8 cellular contexts compared by ENCODE assay signal in the genomic region with DNA sequence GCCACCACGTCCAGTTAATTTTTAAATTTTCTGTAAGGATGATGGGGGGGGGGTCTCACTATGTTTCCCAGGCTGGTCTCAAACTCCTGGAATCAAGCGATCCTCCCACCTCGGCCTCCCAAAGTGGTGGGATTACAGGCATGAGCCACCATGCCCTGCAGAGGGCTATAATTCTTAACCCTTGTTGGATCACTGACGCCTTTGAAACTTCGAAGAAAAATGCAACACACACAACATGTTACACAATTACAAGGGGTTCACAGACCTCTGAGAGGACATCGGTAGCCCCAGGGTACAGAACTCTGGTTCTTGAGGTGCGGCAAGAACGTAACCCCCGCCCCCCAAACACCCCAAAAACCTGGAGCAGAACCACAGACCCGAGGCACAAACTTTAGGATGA. TPM values are rescaled to one million over a fixed set of nuclear protein-coding genes. Genes with fewer than 3 reads are reported as not detected.
DNase-seq lines count a peak whose midpoint lies in the region; ATAC-seq and TF ChIP-seq lines count a peak whose summit lies in the region.

No MANE protein-coding gene starts in this region.

- H3K4me1 ChIP-seq in suprapubic skin: peaks cover 21% of the 10 kb centered on the region

- H3K4me3 Mint-ChIP-seq in activated CD4-positive, alpha-beta T cell treated with anti-CD3 and anti-CD28 coated beads for 36 hours: peak overlapping the region; percentile 54

- H3K4me1 Mint-ChIP-seq in activated CD4-positive, alpha-beta T cell treated with anti-CD3 and anti-CD28 coated beads for 36 hours: peaks cover 12% of the 10 kb centered on the region

- TF ChIP-seq CTCF in kidney epithelial cell (IDR thresholded peaks at IDR 0.05; ENCODE audit: insufficient read depth, low read length, poor library complexity, severe bottlenecking) (no peak), suprapubic skin (IDR thresholded peaks at IDR 0.05) (no peak)

- intact Hi-C loops in activated CD4-positive, alpha-beta T cell treated with anti-CD3 and anti-CD28 coated beads for 36 hours (cut with DNase I, micrococcal nuclease): no loop called here

- peaks cover 2% of the 10 kb centered on the region for H3K9me3 Mint-ChIP-seq in activated CD4-positive, alpha-beta T cell treated with anti-CD3 and anti-CD28 coated beads for 36 hours (ENCODE audit: low read depth)

- CTCF ChIA-PET in activated CD4-positive, alpha-beta T cell treated with anti-CD3 and anti-CD28 coated beads for 36 hours (lab: Charles Lee): interaction anchor here (0.7 to 7.2 kb wide), 5 partner anchors 7 to 77 kb away, joined by 3 to 55 read pairs (median 7); no protein-coding TSS in a partner anchor

- peaks cover 19% of the 10 kb centered on the region for H3K27me3 Mint-ChIP-seq in activated CD4-positive, alpha-beta T cell treated with anti-CD3 and anti-CD28 coated beads for 36 hours

- ATAC-seq in activated CD4-positive, alpha-beta T cell treated with anti-CD3 and anti-CD28 coated beads for 36 hours: no peak

- no peaks in the 10 kb centered on the region for H3K36me3 ChIP-seq in kidney epithelial cell (ENCODE audit: control insufficient read depth, insufficient read depth, low read length)
- H3K36me3 ChIP-seq in suprapubic skin: no peaks in the 10 kb centered on the region

- DNase-seq in activated CD4-positive, alpha-beta T cell treated with anti-CD3 and anti-CD28 coated beads for 36 hours: no peak
- no peak for DNase-seq in activated CD4-positive, alpha-beta T cell treated with anti-CD3 and anti-CD28 coated beads, Interleukin-2, amount 50 U/mL, for 1 hour
- no peak for DNase-seq in kidney epithelial cell (ENCODE audit: low read depth)
- no peak for DNase-seq in suprapubic skin (ENCODE audit: low spot score in 2 of 2)
- no peak for DNase-seq in NCI-H524 (lab: John Stamatoyannopoulos, UW)
- DNase-seq in DMS53 (lab: John Stamatoyannopoulos, UW): no peak
- no peak for DNase-seq in NCI-H1048 (lab: John Stamatoyannopoulos, UW)

- H3K27ac Mint-ChIP-seq in activated CD4-positive, alpha-beta T cell treated with anti-CD3 and anti-CD28 coated beads for 36 hours: no peak overlapping the region

- POLR2A ChIA-PET in activated CD4-positive, alpha-beta T cell treated with anti-CD3 and anti-CD28 coated beads for 36 hours (lab: Charles Lee): no interaction called here

- no peaks in the 10 kb centered on the region for H3K36me3 Mint-ChIP-seq in activated CD4-positive, alpha-beta T cell treated with anti-CD3 and anti-CD28 coated beads for 36 hours (ENCODE audit: low read depth)

- TF ChIP-seq EP300 in suprapubic skin (IDR thresholded peaks at IDR 0.05): no peak

- TF ChIP-seq POLR2A in suprapubic skin (IDR thresholded peaks at IDR 0.05): no peak

- peak overlapping the region; percentile 49 for H3K4me3 ChIP-seq in kidney epithelial cell (ENCODE audit: low read depth, low read length)
- peak overlapping the region; percentile 62 for H3K4me3 ChIP-seq in suprapubic skin

- 33% methylated on average over 10 of the region's 10 CpGs for WGBS in suprapubic skin

- no peaks in the 10 kb centered on the region for H3K9me3 ChIP-seq in suprapubic skin

- H3K27ac ChIP-seq in angular gyrus (ENCODE audit: low read depth, low read length) (peak overlapping the region; percentile 96), suprapubic skin (peak overlapping the region; percentile 71)

- H3K27me3 ChIP-seq in kidney epithelial cell (ENCODE audit: control insufficient read depth, insufficient read depth, low read length) (no peaks in the 10 kb centered on the region), suprapubic skin (no peaks in the 10 kb centered on the region)

RNA-seq across cellular contexts. Expression of a gene that starts 8.4 kb away (rescaled TPM):
- 10 to 100 TPM; 13.2 to 13.6 TPM for total RNA-seq in activated CD4-positive, alpha-beta T cell treated with anti-CD3 and anti-CD28 coated beads for 36 hours
- 27.1 and 32.4 TPM in 2 replicates for total RNA-seq in kidney epithelial cell
- 10 to 100 TPM; 20.8 to 25.7 (median 22.9) TPM for total RNA-seq in suprapubic skin

RNA-seq across cellular contexts. Expression of a gene that starts 40.3 kb away (rescaled TPM):
- not detected for total RNA-seq in activated CD4-positive, alpha-beta T cell treated with anti-CD3 and anti-CD28 coated beads for 36 hours
- 1.6 and 2.0 TPM in 2 replicates for total RNA-seq in kidney epithelial cell
- not detected for total RNA-seq in suprapubic skin
